ENCODE assay signal across 34 cellular contexts in genomic region chr3:9686050-9686384, GRCh38. TPM values are rescaled to one million over a fixed set of nuclear protein-coding genes. Genes with fewer than 3 reads are reported as not detected.
"Had no signal": no experiment of that assay in that cellular context is flagged by ENCODE, and none has a peak within 500 bp of the region (broad histone marks: within the 10 kb centered on the region; RNA-seq: fewer than 3 reads in every experiment).

No MANE protein-coding gene starts in this region.

- H3K4me3 Mint-ChIP-seq: activated CD4-positive, alpha-beta T cell treated with anti-CD3 and anti-CD28 coated beads for 36 hours; activated naive CD4-positive, alpha-beta T cell treated with anti-CD3 and anti-CD28 coated beads, Interleukin-2, amount 10 ng/mL, durations not matched to agents 7 days and 5 days; activated naive CD8-positive, alpha-beta T cell treated with anti-CD3 and anti-CD28 coated beads, Interleukin-2, amount 10 ng/mL, durations not matched to agents 7 days and 5 days; activated T-helper 1 cell treated with anti-CD3 and anti-CD28 coated beads, Interleukin-12 subunit alpha, Interleukin-12 subunit beta, Interleukin-2, Interleukin-4 antibody, amounts not matched to agents 30 ng/mL and 10 ng/mL and 1 ng/mL, durations not matched to agents 14 hours and 24 hours and 36 hours; dendritic cell treated with granulocyte-macrophage colony-stimulating factor and Interleukin-4, amounts not matched to agents 40 ng/mL and 50 ng/mL, for 4 days; naive B cell; nephron progenitor cell had no signal

- DNase-seq: activated CD4-positive, alpha-beta T cell treated with anti-CD3 and anti-CD28 coated beads for 36 hours; activated CD4-positive, CD25-positive, alpha-beta regulatory T cell; activated gamma-delta T cell; activated naive CD4-positive, alpha-beta T cell treated with anti-CD3 and anti-CD28 coated beads, Interleukin-2, amount 10 ng/mL, durations not matched to agents 7 days and 5 days; activated naive CD8-positive, alpha-beta T cell treated with anti-CD3 and anti-CD28 coated beads, Interleukin-2, amount 10 ng/mL, durations not matched to agents 7 days and 5 days; activated T-cell treated with anti-CD3 and anti-CD28 coated beads for 4 hours; central memory CD4-positive, alpha-beta T cell; effector CD4-positive, alpha-beta T cell; foreskin fibroblast; head of caudate nucleus; hippocampal formation; left cardiac atrium; mammary epithelial cell; naive B cell; nephron progenitor cell; retina; stimulated activated CD4-positive, alpha-beta T cell treated with anti-CD3 and anti-CD28 coated beads, Interleukin-1b, Interleukin-23, amount 100 ng/mL, for 48 hours; stimulated activated CD4-positive, alpha-beta T cell treated with anti-CD3 and anti-CD28 coated beads, Interleukin-4, amount 100 ng/mL, for 4 hours; stimulated activated CD8-positive, alpha-beta memory T cell treated with anti-CD3 and anti-CD28 coated beads, Interleukin-4, amount 100 ng/mL, for 48 hours; stimulated activated naive CD4-positive, alpha-beta T cell; T-helper 1 cell; T-helper 9 cell had no signal

- H3K4me1 Mint-ChIP-seq: activated CD4-positive, alpha-beta T cell treated with anti-CD3 and anti-CD28 coated beads for 36 hours; activated naive CD4-positive, alpha-beta T cell treated with anti-CD3 and anti-CD28 coated beads, Interleukin-2, amount 10 ng/mL, durations not matched to agents 7 days and 5 days; activated naive CD8-positive, alpha-beta T cell treated with anti-CD3 and anti-CD28 coated beads, Interleukin-2, amount 10 ng/mL, durations not matched to agents 7 days and 5 days; nephron progenitor cell had no signal

- H3K27me3 Mint-ChIP-seq: activated CD4-positive, alpha-beta T cell treated with anti-CD3 and anti-CD28 coated beads for 36 hours; activated naive CD4-positive, alpha-beta T cell treated with anti-CD3 and anti-CD28 coated beads, Interleukin-2, amount 10 ng/mL, durations not matched to agents 7 days and 5 days; activated naive CD8-positive, alpha-beta T cell treated with anti-CD3 and anti-CD28 coated beads, Interleukin-2, amount 10 ng/mL, durations not matched to agents 7 days and 5 days; dendritic cell treated with granulocyte-macrophage colony-stimulating factor and Interleukin-4, amounts not matched to agents 40 ng/mL and 50 ng/mL, for 4 days; naive B cell had no signal

- H3K9me3 ChIP-seq: breast epithelium, neutrophil, prostate gland, suprapubic skin, tibial nerve had no signal

- ATAC-seq: activated CD4-positive, alpha-beta T cell treated with anti-CD3 and anti-CD28 coated beads for 36 hours; left cardiac atrium; sciatic nerve had no signal

- H3K27ac ChIP-seq: breast epithelium, neutrophil, prostate gland, skin epidermis, suprapubic skin, tibial nerve had no signal

- H3K9me3 Mint-ChIP-seq: activated naive CD4-positive, alpha-beta T cell treated with anti-CD3 and anti-CD28 coated beads, Interleukin-2, amount 10 ng/mL, durations not matched to agents 7 days and 5 days; activated naive CD8-positive, alpha-beta T cell treated with anti-CD3 and anti-CD28 coated beads, Interleukin-2, amount 10 ng/mL, durations not matched to agents 7 days and 5 days; activated T-helper 1 cell treated with anti-CD3 and anti-CD28 coated beads, Interleukin-12 subunit alpha, Interleukin-12 subunit beta, Interleukin-2, Interleukin-4 antibody, amounts not matched to agents 30 ng/mL and 10 ng/mL and 1 ng/mL, durations not matched to agents 14 hours and 24 hours and 36 hours; dendritic cell treated with granulocyte-macrophage colony-stimulating factor and Interleukin-4, amounts not matched to agents 40 ng/mL and 50 ng/mL, for 4 days; naive B cell; nephron progenitor cell had no signal

- FAIRE-seq: keratinocyte had no signal

- H3K4me3 ChIP-seq: breast epithelium, prostate gland, skin epidermis, suprapubic skin, tibial nerve had no signal

- H3K27me3 ChIP-seq: breast epithelium, neutrophil, suprapubic skin, tibial nerve had no signal

- H3K4me1 ChIP-seq: breast epithelium, prostate gland, suprapubic skin had no signal

- H3K27ac Mint-ChIP-seq: activated CD4-positive, alpha-beta T cell treated with anti-CD3 and anti-CD28 coated beads for 36 hours; activated naive CD4-positive, alpha-beta T cell treated with anti-CD3 and anti-CD28 coated beads, Interleukin-2, amount 10 ng/mL, durations not matched to agents 7 days and 5 days; activated T-helper 1 cell treated with anti-CD3 and anti-CD28 coated beads, Interleukin-12 subunit alpha, Interleukin-12 subunit beta, Interleukin-2, Interleukin-4 antibody, amounts not matched to agents 30 ng/mL and 10 ng/mL and 1 ng/mL, durations not matched to agents 14 hours and 24 hours and 36 hours; dendritic cell treated with granulocyte-macrophage colony-stimulating factor and Interleukin-4, amounts not matched to agents 40 ng/mL and 50 ng/mL, for 4 days had no signal

RNA-seq across cellular contexts. Expression of gene CPNE9, which starts 17.6 kb away (rescaled TPM):
- total RNA-seq: activated T-helper 1 cell treated with anti-CD3 and anti-CD28 coated beads, Interleukin-12 subunit alpha, Interleukin-12 subunit beta, Interleukin-2, Interleukin-4 antibody, amounts not matched to agents 30 ng/mL and 10 ng/mL and 1 ng/mL, durations not matched to agents 14 hours and 24 hours and 36 hours; breast epithelium; liver; mammary epithelial cell; osteocyte; prostate gland; sciatic nerve; tibial nerve had no signal
